ENCODE assay signal across 1 cellular context in the genomic region with DNA sequence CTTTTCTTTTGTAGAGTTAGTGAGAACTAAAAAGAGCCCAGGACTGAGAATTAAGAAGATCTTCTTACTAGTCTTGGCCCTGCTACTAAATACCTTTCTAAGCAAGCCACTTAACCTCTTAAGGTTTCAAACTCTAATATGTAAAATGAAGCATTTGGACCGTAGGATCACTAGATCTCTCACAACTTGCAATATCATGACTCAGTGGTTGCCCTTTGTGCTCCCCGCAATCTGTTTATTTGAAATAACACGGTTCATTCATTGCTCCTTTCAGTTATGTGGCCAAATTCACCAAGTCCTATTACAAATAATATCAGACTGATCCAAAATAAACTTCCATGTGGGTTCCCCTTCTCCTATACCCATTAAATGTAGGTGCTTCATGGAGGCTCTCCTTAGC.
TF ChIP-seq lines count a peak whose summit lies in the region.

No MANE protein-coding gene starts in this region.

TF ChIP-seq in endothelial cell of umbilical vein, 7 proteins besides CTCF, POLR2A, EP300 and RAD21:
- TF ChIP-seq JUN (IDR thresholded peaks at IDR 0.05; ENCODE audit: borderline replicate concordance, insufficient read depth, insufficient read length, low read depth) (no peak), MYC (IDR thresholded peaks at IDR 0.05; ENCODE audit: low read depth, low read length) (no peak), POLR2AphosphoS5 (IDR thresholded peaks at IDR 0.05; ENCODE audit: insufficient read depth, low read depth, low read length) (no peak), GATA2 (IDR thresholded peaks at IDR 0.05; ENCODE audit: insufficient read depth, insufficient read length, low read depth, low read length) (no peak), FOS (IDR thresholded peaks at IDR 0.05; ENCODE audit: borderline replicate concordance, insufficient read depth, low read length) (no peak), EZH2 (IDR thresholded peaks at IDR 0.05; ENCODE audit: borderline replicate concordance, low read depth, low read length, severe bottlenecking) (no peak)
- TF ChIP-seq, protein P1, sequence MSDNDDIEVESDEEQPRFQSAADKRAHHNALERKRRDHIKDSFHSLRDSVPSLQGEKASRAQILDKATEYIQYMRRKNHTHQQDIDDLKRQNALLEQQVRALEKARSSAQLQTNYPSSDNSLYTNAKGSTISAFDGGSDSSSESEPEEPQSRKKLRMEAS (IDR thresholded peaks at IDR 0.05; ENCODE audit: insufficient read depth, insufficient read length), result no peak
